In genomic region chr4:129682586-129682985, GRCh38 we compare ENCODE assay signal across 24 cellular contexts.
"Had no signal": no experiment of that assay in that cellular context is flagged by ENCODE, and none has a peak within 500 bp of the region (broad histone marks: within the 10 kb centered on the region; RNA-seq: fewer than 3 reads in every experiment).

No MANE protein-coding gene starts in this region.

- DNase-seq: activated CD4-positive, alpha-beta T cell treated with anti-CD3 and anti-CD28 coated beads, Interleukin-2, amount 50 U/mL, for 1 hour; activated CD4-positive, CD25-positive, alpha-beta regulatory T cell treated with anti-CD3 and anti-CD28 coated beads, Interleukin-2, amount 50 U/mL, for 72 hours; activated CD8-positive, alpha-beta T cell treated with anti-CD3 and anti-CD28 coated beads for 36 hours; activated naive CD8-positive, alpha-beta T cell treated with anti-CD3 and anti-CD28 coated beads, Interleukin-2, amount 50 U/mL, for 24 hours; activated T-cell treated with anti-CD3 and anti-CD28 coated beads, Interleukin-2, amount 50 U/mL, for 4 hours; amygdala; caudate nucleus; cortex of kidney; effector memory CD8-positive, alpha-beta T cell; head of caudate nucleus; hippocampal formation; left cardiac atrium; left ventricle myocardium superior; mucosa of descending colon; stimulated activated CD4-positive, alpha-beta T cell treated with anti-CD3 and anti-CD28 coated beads, Interleukin-2, amount 100 ng/mL, for 24 hours; stimulated activated naive B cell treated with anti-CD40 and anti-IgM and Interleukin-4, amounts not matched to agents 10 μg/mL and 1 μg/mL and 100 μg/mL, for 72 hours; testis; trophoblast cell had no signal

- H3K36me3 Mint-ChIP-seq: activated naive CD4-positive, alpha-beta T cell treated with anti-CD3 and anti-CD28 coated beads, Interleukin-2, amount 50 U/mL, for 24 hours; natural killer cell treated with Interleukin-12 subunit alpha and Interleukin-12 subunit beta and Interleukin-15 and Interleukin-18, amount 100 ng/mL, for 72 hours; stimulated activated naive B cell treated with anti-CD40 and anti-IgM and Interleukin-4, amounts not matched to agents 10 μg/mL and 1 μg/mL and 100 μg/mL, for 72 hours had no signal

- H3K9me3 ChIP-seq: gastroesophageal sphincter, mucosa of descending colon, right atrium auricular region, testis had no signal

- H3K9me3 Mint-ChIP-seq: activated naive CD4-positive, alpha-beta T cell treated with anti-CD3 and anti-CD28 coated beads, Interleukin-2, amount 50 U/mL, for 24 hours; activated T-cell treated with anti-CD3 and anti-CD28 coated beads, Interleukin-2, amount 50 U/mL, for 4 hours; activated T-helper 17 cell treated with anti-CD3 and anti-CD28 coated beads, Interleukin-2, amount 50 U/mL, for 72 hours; effector memory CD8-positive, alpha-beta T cell had no signal

- H3K4me3 ChIP-seq: gastroesophageal sphincter, mucosa of descending colon, right atrium auricular region, smooth muscle cell, testis had no signal

- H3K4me1 Mint-ChIP-seq: activated naive CD4-positive, alpha-beta T cell treated with anti-CD3 and anti-CD28 coated beads, Interleukin-2, amount 50 U/mL, for 24 hours; activated naive CD8-positive, alpha-beta T cell treated with anti-CD3 and anti-CD28 coated beads, Interleukin-2, amount 50 U/mL, for 24 hours; activated T-helper 17 cell treated with anti-CD3 and anti-CD28 coated beads, Interleukin-2, amount 50 U/mL, for 72 hours; stimulated activated naive B cell treated with anti-CD40 and anti-IgM and Interleukin-4, amounts not matched to agents 10 μg/mL and 1 μg/mL and 100 μg/mL, for 72 hours had no signal

- ATAC-seq: activated CD8-positive, alpha-beta T cell treated with anti-CD3 and anti-CD28 coated beads for 36 hours; activated naive CD8-positive, alpha-beta T cell treated with anti-CD3 and anti-CD28 coated beads, Interleukin-2, amount 50 U/mL, for 24 hours; activated T-cell treated with anti-CD3 and anti-CD28 coated beads, Interleukin-2, amount 50 U/mL, for 4 hours; activated T-helper 17 cell treated with anti-CD3 and anti-CD28 coated beads, Interleukin-2, amount 50 U/mL, for 72 hours; effector memory CD8-positive, alpha-beta T cell; gastroesophageal sphincter; left cardiac atrium; left ventricle myocardium superior; mucosa of descending colon; natural killer cell treated with Interleukin-12 subunit alpha and Interleukin-12 subunit beta and Interleukin-15 and Interleukin-18, amount 100 ng/mL, for 72 hours; stimulated activated naive B cell treated with anti-CD40 and anti-IgM and Interleukin-4, amounts not matched to agents 10 μg/mL and 1 μg/mL and 100 μg/mL, for 72 hours had no signal

- H3K36me3 ChIP-seq: gastroesophageal sphincter, right atrium auricular region had no signal

- H3K27me3 Mint-ChIP-seq: activated CD8-positive, alpha-beta T cell treated with anti-CD3 and anti-CD28 coated beads for 36 hours; activated naive CD4-positive, alpha-beta T cell treated with anti-CD3 and anti-CD28 coated beads, Interleukin-2, amount 50 U/mL, for 24 hours; activated naive CD8-positive, alpha-beta T cell treated with anti-CD3 and anti-CD28 coated beads, Interleukin-2, amount 50 U/mL, for 24 hours; activated T-helper 17 cell treated with anti-CD3 and anti-CD28 coated beads, Interleukin-2, amount 50 U/mL, for 72 hours; effector memory CD8-positive, alpha-beta T cell; natural killer cell treated with Interleukin-12 subunit alpha and Interleukin-12 subunit beta and Interleukin-15 and Interleukin-18, amount 100 ng/mL, for 72 hours; stimulated activated naive B cell treated with anti-CD40 and anti-IgM and Interleukin-4, amounts not matched to agents 10 μg/mL and 1 μg/mL and 100 μg/mL, for 72 hours had no signal

- H3K4me2 ChIP-seq: smooth muscle cell had no signal

- H3K27ac ChIP-seq: gastroesophageal sphincter, right atrium auricular region, testis had no signal

- H3K27me3 ChIP-seq: gastroesophageal sphincter, right atrium auricular region, testis had no signal

- H3K4me3 Mint-ChIP-seq: activated CD8-positive, alpha-beta T cell treated with anti-CD3 and anti-CD28 coated beads for 36 hours; activated naive CD4-positive, alpha-beta T cell treated with anti-CD3 and anti-CD28 coated beads, Interleukin-2, amount 50 U/mL, for 24 hours; activated naive CD8-positive, alpha-beta T cell treated with anti-CD3 and anti-CD28 coated beads, Interleukin-2, amount 50 U/mL, for 24 hours; activated T-cell treated with anti-CD3 and anti-CD28 coated beads, Interleukin-2, amount 50 U/mL, for 4 hours; activated T-helper 17 cell treated with anti-CD3 and anti-CD28 coated beads, Interleukin-2, amount 50 U/mL, for 72 hours; effector memory CD8-positive, alpha-beta T cell; natural killer cell treated with Interleukin-12 subunit alpha and Interleukin-12 subunit beta and Interleukin-15 and Interleukin-18, amount 100 ng/mL, for 72 hours; stimulated activated naive B cell treated with anti-CD40 and anti-IgM and Interleukin-4, amounts not matched to agents 10 μg/mL and 1 μg/mL and 100 μg/mL, for 72 hours had no signal

- H3K27ac Mint-ChIP-seq: activated CD8-positive, alpha-beta T cell treated with anti-CD3 and anti-CD28 coated beads for 36 hours; activated naive CD4-positive, alpha-beta T cell treated with anti-CD3 and anti-CD28 coated beads, Interleukin-2, amount 50 U/mL, for 24 hours; activated naive CD8-positive, alpha-beta T cell treated with anti-CD3 and anti-CD28 coated beads, Interleukin-2, amount 50 U/mL, for 24 hours; activated T-helper 17 cell treated with anti-CD3 and anti-CD28 coated beads, Interleukin-2, amount 50 U/mL, for 72 hours; effector memory CD8-positive, alpha-beta T cell; natural killer cell treated with Interleukin-12 subunit alpha and Interleukin-12 subunit beta and Interleukin-15 and Interleukin-18, amount 100 ng/mL, for 72 hours; stimulated activated naive B cell treated with anti-CD40 and anti-IgM and Interleukin-4, amounts not matched to agents 10 μg/mL and 1 μg/mL and 100 μg/mL, for 72 hours had no signal

- H3K4me1 ChIP-seq: gastroesophageal sphincter, right atrium auricular region, testis had no signal
